Comparison of ENCODE assay signal across 1 cellular context in genomic region chr6:147222160-147222838, GRCh38.
A peak's percentile ranks its signal among the peaks of the same experiment; 100 is the strongest.
TF ChIP-seq lines count a peak whose summit lies in the region.

No MANE protein-coding gene starts in this region.

TF ChIP-seq in K562, 482 proteins besides CTCF, POLR2A, EP300 and RAD21 (continued from another document and continues in another):
- TF ChIP-seq, protein P1, sequence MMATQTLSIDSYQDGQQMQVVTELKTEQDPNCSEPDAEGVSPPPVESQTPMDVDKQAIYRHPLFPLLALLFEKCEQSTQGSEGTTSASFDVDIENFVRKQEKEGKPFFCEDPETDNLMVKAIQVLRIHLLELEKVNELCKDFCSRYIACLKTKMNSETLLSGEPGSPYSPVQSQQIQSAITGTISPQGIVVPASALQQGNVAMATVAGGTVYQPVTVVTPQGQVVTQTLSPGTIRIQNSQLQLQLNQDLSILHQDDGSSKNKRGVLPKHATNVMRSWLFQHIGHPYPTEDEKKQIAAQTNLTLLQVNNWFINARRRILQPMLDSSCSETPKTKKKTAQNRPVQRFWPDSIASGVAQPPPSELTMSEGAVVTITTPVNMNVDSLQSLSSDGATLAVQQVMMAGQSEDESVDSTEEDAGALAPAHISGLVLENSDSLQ (IDR thresholded peaks at IDR 0.05): peak; percentile 83
- TF ChIP-seq CBFA2T3 (IDR thresholded peaks at IDR 0.05): peak; percentile 89
- TF ChIP-seq SMARCE1 (IDR thresholded peaks at IDR 0.05): peak; percentile 88
- TF ChIP-seq NFRKB (IDR thresholded peaks at IDR 0.05; ENCODE audit: low read depth): peak; percentile 55; the same call in 1 of the 2 replicates
- TF ChIP-seq ILK (tag; IDR thresholded peaks at IDR 0.05; ENCODE audit: borderline replicate concordance, low read depth): no peak
- TF ChIP-seq SIX5 (IDR thresholded peaks at IDR 0.05; ENCODE audit: borderline replicate concordance in 1 of 2, insufficient read depth in 1 of 2, low read depth in 1 of 2, low read length in 2 of 2): no peak
- no peak for TF ChIP-seq HMGXB4 (CRISPR knock-in tag; IDR thresholded peaks at IDR 0.05)
- TF ChIP-seq NCOA1 (IDR thresholded peaks at IDR 0.05; ENCODE audit: low read depth): peak; percentile 63; the same call in 1 of the 2 replicates
- TF ChIP-seq STAT5B (CRISPR knock-in tag; IDR thresholded peaks at IDR 0.05): no peak
- no peak for TF ChIP-seq ZNF764 (CRISPR knock-in tag; IDR thresholded peaks at IDR 0.05; ENCODE audit: low read depth)
- no peak for TF ChIP-seq DNMT1 (IDR thresholded peaks at IDR 0.05)
- no peak for TF ChIP-seq C11orf30 (IDR thresholded peaks at IDR 0.05; ENCODE audit: low read depth)
- peak; percentile 85 for TF ChIP-seq TEAD4 (IDR thresholded peaks at IDR 0.05; ENCODE audit: low read length)
- TF ChIP-seq TEAD4 (CRISPR knock-in tag; IDR thresholded peaks at IDR 0.05; ENCODE audit: borderline replicate concordance): no peak
- no peak for TF ChIP-seq NCOA6 (IDR thresholded peaks at IDR 0.05)
- TF ChIP-seq MECOM (CRISPR knock-in tag; IDR thresholded peaks at IDR 0.05): no peak
- TF ChIP-seq JUN (IDR thresholded peaks at IDR 0.05; ENCODE audit: borderline replicate concordance, low read depth, low read length): no peak
- TF ChIP-seq JUN (CRISPR knock-in tag; IDR thresholded peaks at IDR 0.05; ENCODE audit: borderline replicate concordance): no peak
- no peak for TF ChIP-seq KLF13 (tag; IDR thresholded peaks at IDR 0.05; ENCODE audit: borderline replicate concordance, low read depth)
- TF ChIP-seq ZNF57 (CRISPR knock-in tag; IDR thresholded peaks at IDR 0.05): no peak
- no peak for TF ChIP-seq MAFK (IDR thresholded peaks at IDR 0.05; ENCODE audit: low read length)
- TF ChIP-seq, protein P2, sequence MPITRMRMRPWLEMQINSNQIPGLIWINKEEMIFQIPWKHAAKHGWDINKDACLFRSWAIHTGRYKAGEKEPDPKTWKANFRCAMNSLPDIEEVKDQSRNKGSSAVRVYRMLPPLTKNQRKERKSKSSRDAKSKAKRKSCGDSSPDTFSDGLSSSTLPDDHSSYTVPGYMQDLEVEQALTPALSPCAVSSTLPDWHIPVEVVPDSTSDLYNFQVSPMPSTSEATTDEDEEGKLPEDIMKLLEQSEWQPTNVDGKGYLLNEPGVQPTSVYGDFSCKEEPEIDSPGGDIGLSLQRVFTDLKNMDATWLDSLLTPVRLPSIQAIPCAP (CRISPR knock-in tag; IDR thresholded peaks at IDR 0.05; ENCODE audit: borderline replicate concordance): no peak
- TF ChIP-seq MIER1 (IDR thresholded peaks at IDR 0.05; ENCODE audit: low read depth): no peak
- TF ChIP-seq MAZ (CRISPR knock-in tag; conservative IDR thresholded peaks at IDR 0.05 in 1 of 2, IDR thresholded peaks at IDR 0.05 in 1 of 2): peak; percentile 17 to 71; a peak in 2 of 4 replicates
- TF ChIP-seq ZBED1 (IDR thresholded peaks at IDR 0.05): peak; percentile 62; the same call in 1 of the 2 replicates
- no peak for TF ChIP-seq ZKSCAN1 (IDR thresholded peaks at IDR 0.05; ENCODE audit: low read depth, low read length)
- TF ChIP-seq ZNF707 (CRISPR knock-in tag; conservative IDR thresholded peaks at IDR 0.05): no peak
- no peak for TF ChIP-seq ZNF41 (CRISPR knock-in tag; conservative IDR thresholded peaks at IDR 0.05)
- no peak for TF ChIP-seq ZNF165 (CRISPR knock-in tag; IDR thresholded peaks at IDR 0.05; ENCODE audit: borderline replicate concordance)
- no peak for TF ChIP-seq NFIX (CRISPR knock-in tag; IDR thresholded peaks at IDR 0.05; ENCODE audit: low read depth)
- TF ChIP-seq, protein P3, sequence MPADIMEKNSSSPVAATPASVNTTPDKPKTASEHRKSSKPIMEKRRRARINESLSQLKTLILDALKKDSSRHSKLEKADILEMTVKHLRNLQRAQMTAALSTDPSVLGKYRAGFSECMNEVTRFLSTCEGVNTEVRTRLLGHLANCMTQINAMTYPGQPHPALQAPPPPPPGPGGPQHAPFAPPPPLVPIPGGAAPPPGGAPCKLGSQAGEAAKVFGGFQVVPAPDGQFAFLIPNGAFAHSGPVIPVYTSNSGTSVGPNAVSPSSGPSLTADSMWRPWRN (IDR thresholded peaks at IDR 0.05; ENCODE audit: low read depth): no peak
- no peak for TF ChIP-seq ZFP91 (CRISPR knock-in tag; IDR thresholded peaks at IDR 0.05)
- no peak for TF ChIP-seq ZNF407 (IDR thresholded peaks at IDR 0.05; ENCODE audit: low read depth)
- TF ChIP-seq YY1 (IDR thresholded peaks at IDR 0.05; ENCODE audit: borderline replicate concordance in 1 of 3, control insufficient read depth in 1 of 3, extremely low read depth in 1 of 3, insufficient read depth in 3 of 3, insufficient read length in 1 of 3, insufficient replicate concordance in 2 of 3, low read depth in 1 of 3, low read length in 2 of 3): peak in 1 of 3 experiments; percentile 55
- TF ChIP-seq NR4A1 (CRISPR knock-in tag; IDR thresholded peaks at IDR 0.05): no peak
- TF ChIP-seq NR4A1 (tag; IDR thresholded peaks at IDR 0.05): no peak
- TF ChIP-seq, protein P4, sequence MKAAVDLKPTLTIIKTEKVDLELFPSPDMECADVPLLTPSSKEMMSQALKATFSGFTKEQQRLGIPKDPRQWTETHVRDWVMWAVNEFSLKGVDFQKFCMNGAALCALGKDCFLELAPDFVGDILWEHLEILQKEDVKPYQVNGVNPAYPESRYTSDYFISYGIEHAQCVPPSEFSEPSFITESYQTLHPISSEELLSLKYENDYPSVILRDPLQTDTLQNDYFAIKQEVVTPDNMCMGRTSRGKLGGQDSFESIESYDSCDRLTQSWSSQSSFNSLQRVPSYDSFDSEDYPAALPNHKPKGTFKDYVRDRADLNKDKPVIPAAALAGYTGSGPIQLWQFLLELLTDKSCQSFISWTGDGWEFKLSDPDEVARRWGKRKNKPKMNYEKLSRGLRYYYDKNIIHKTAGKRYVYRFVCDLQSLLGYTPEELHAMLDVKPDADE (conservative IDR thresholded peaks at IDR 0.05; ENCODE audit: control insufficient read depth, low read depth, low read length): no peak
- TF ChIP-seq E4F1 (CRISPR knock-in tag; IDR thresholded peaks at IDR 0.05; ENCODE audit: borderline replicate concordance): no peak
- TF ChIP-seq, protein P5, sequence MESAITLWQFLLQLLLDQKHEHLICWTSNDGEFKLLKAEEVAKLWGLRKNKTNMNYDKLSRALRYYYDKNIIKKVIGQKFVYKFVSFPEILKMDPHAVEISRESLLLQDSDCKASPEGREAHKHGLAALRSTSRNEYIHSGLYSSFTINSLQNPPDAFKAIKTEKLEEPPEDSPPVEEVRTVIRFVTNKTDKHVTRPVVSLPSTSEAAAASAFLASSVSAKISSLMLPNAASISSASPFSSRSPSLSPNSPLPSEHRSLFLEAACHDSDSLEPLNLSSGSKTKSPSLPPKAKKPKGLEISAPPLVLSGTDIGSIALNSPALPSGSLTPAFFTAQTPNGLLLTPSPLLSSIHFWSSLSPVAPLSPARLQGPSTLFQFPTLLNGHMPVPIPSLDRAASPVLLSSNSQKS (CRISPR knock-in tag; IDR thresholded peaks at IDR 0.05): no peak
- TF ChIP-seq GABPB1 (CRISPR knock-in tag; IDR thresholded peaks at IDR 0.05): no peak
- TF ChIP-seq XRCC3 (IDR thresholded peaks at IDR 0.05): no peak
- TF ChIP-seq COPS2 (conservative IDR thresholded peaks at IDR 0.05): no peak
- TF ChIP-seq, protein P6, sequence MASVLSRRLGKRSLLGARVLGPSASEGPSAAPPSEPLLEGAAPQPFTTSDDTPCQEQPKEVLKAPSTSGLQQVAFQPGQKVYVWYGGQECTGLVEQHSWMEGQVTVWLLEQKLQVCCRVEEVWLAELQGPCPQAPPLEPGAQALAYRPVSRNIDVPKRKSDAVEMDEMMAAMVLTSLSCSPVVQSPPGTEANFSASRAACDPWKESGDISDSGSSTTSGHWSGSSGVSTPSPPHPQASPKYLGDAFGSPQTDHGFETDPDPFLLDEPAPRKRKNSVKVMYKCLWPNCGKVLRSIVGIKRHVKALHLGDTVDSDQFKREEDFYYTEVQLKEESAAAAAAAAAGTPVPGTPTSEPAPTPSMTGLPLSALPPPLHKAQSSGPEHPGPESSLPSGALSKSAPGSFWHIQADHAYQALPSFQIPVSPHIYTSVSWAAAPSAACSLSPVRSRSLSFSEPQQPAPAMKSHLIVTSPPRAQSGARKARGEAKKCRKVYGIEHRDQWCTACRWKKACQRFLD (CRISPR knock-in tag; IDR thresholded peaks at IDR 0.05): no peak
- no peak for TF ChIP-seq HMGN3 (IDR thresholded peaks at IDR 0.05; ENCODE audit: borderline replicate concordance, extremely low read depth, insufficient read length, low read depth, low read length)
